Comparison of ENCODE assay signal across 9 cellular contexts in the genomic region with DNA sequence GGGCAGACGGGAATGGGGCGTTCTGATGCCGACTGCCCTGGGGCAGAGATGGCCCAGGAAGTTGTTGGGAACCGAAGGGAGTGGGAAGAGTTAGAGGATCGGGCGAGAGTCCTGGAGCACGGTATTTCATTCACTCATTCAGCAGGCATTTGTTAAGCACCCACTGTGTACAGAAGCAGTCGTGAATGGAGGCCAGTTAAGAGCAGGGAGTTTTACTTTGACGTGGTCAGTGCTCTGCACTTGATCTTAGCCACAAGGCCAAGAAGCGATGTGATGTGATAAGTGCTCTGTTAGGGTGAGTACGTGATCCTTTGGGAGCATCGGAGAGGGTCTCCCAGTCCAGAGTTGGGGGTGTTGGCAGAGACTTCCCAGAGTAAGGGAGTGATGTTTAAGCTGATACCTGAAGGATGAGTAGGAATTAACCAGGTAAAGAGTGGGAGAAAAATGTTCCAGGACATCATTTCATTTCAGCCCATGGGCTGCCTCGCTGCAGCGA. TPM values are rescaled to one million over a fixed set of nuclear protein-coding genes. Genes with fewer than 3 reads are reported as not detected.
DNase-seq lines count a peak whose midpoint lies in the region; ATAC-seq and TF ChIP-seq lines count a peak whose summit lies in the region.
"Had no signal": no experiment of that assay in that cellular context is flagged by ENCODE, and none has a peak within 500 bp of the region (broad histone marks: within the 10 kb centered on the region; RNA-seq: fewer than 3 reads in every experiment).

No MANE protein-coding gene starts in this region.

- no peaks in the 10 kb centered on the region for H3K9me3 ChIP-seq in adrenal gland (replicated peaks in 1 of 3)

- H3K27ac ChIP-seq in adrenal gland (peak overlapping the region in 3 of 5 donors; percentile 80 to 98 (median 92)), mesendoderm (ENCODE audit: low read depth, low read length) (no peak overlapping the region)

- peaks cover 0 to 10% of the 10 kb centered on the region in 2 donors for H3K36me3 ChIP-seq in adrenal gland (replicated peaks in 1 of 2)
- H3K36me3 ChIP-seq in mesendoderm (ENCODE audit: control insufficient read depth, insufficient read depth, low read length), result no peaks in the 10 kb centered on the region

- no peak overlapping the region for H2AK5ac ChIP-seq in mesendoderm (ENCODE audit: low read length)

- H4K5ac ChIP-seq in mesendoderm (ENCODE audit: low read length), result no peak overlapping the region

- H3K4ac ChIP-seq in mesendoderm (ENCODE audit: low read depth, low read length), result no peak overlapping the region

- H2BK5ac ChIP-seq in mesendoderm (ENCODE audit: low read length), result no peak overlapping the region

- WGBS in adrenal gland, 4 donors, result 23 to 29% (median 27%) methylated on average over 14 of the region's 14 CpGs
- WGBS in mesendoderm (ENCODE audit: extremely low coverage, insufficient coverage, low lambda C conversion rate), result no CpG with 5 or more reads among the region's 14 CpGs

- no peak overlapping the region for H3K23ac ChIP-seq in mesendoderm (ENCODE audit: low read length)

- ATAC-seq in GM18517 (IDR thresholded peaks at IDR 0.05; ENCODE audit: unreplicated experiment) (peak; percentile 16), HG02973 (IDR thresholded peaks at IDR 0.05; ENCODE audit: unreplicated experiment) (peak; percentile 15)

- H3K79me1 ChIP-seq in mesendoderm (ENCODE audit: low read length), result peaks cover 18% of the 10 kb centered on the region

- peak overlapping the region in 3 of 4 donors; percentile 56 to 95 (median 92) for H3K4me3 ChIP-seq in adrenal gland
- peak overlapping the region; percentile 77 for H3K4me3 ChIP-seq in mesendoderm (ENCODE audit: low read length)

- DNase-seq in adrenal gland (no peak), mesendoderm (no peak), UCSD-AML1 (lab: John Stamatoyannopoulos, UW; ENCODE audit: unreplicated experiment) (no peak), SK-N-DZ (ENCODE audit: low spot score) (no peak), retina (no peak), iPS-NIHi11 (ENCODE audit: low spot score) (no peak)

- H3K56ac ChIP-seq in mesendoderm (ENCODE audit: low read length), result peak overlapping the region; percentile 95

- peak overlapping the region; percentile 70 for H3K4me2 ChIP-seq in mesendoderm (ENCODE audit: low read length)

- H3K4me1 ChIP-seq in adrenal gland (replicated peaks in 1 of 2), result peaks cover 8 to 24% of the 10 kb centered on the region in 2 donors
- peaks cover 2% of the 10 kb centered on the region for H3K4me1 ChIP-seq in mesendoderm (ENCODE audit: control insufficient read depth, low read depth, low read length)

- intact Hi-C loops in adrenal gland (cut with DNase I), result loop anchor here in 1 of 2 donors (10.0 kb wide), 1 partner anchor 163 kb away; a partner anchor contains a TSS

- no peaks in the 10 kb centered on the region for H3K27me3 ChIP-seq in adrenal gland
- no peaks in the 10 kb centered on the region for H3K27me3 ChIP-seq in mesendoderm (ENCODE audit: insufficient read depth, low read length, poor library complexity)

- no peak overlapping the region for H3K18ac ChIP-seq in mesendoderm (ENCODE audit: low read length)

- TF ChIP-seq CTCF in adrenal gland (IDR thresholded peaks at IDR 0.05), result no peak

- no peak overlapping the region for H2BK120ac ChIP-seq in mesendoderm (ENCODE audit: low read depth, low read length)

- H3K9ac ChIP-seq in mesendoderm (ENCODE audit: low read length), result peak overlapping the region; percentile 87

- H4K8ac ChIP-seq in mesendoderm (ENCODE audit: low read depth, low read length), result no peak overlapping the region

- H2BK15ac ChIP-seq in mesendoderm (replicated peaks; ENCODE audit: low read depth), result no peak overlapping the region

- no peak for TF ChIP-seq POLR2A in adrenal gland (IDR thresholded peaks at IDR 0.05)

- H3K79me2 ChIP-seq in mesendoderm (ENCODE audit: control insufficient read depth, insufficient read depth, low read length), result peaks cover 13% of the 10 kb centered on the region

RNA-seq across cellular contexts. Expression of a gene that starts 0.9 kb away (rescaled TPM):
- 10 to 100 TPM; 26.7 to 45.3 (median 32.4) TPM for total RNA-seq in adrenal gland
- polyA plus RNA-seq in adrenal gland, result 10 to 100 TPM; 23.6 to 39.3 (median 31.7) TPM
- polyA plus RNA-seq in mesendoderm (2013, experiment 1 of 2), result 9.5 TPM
- 8.5 TPM for polyA plus RNA-seq in mesendoderm (2013, experiment 2 of 2)
- polyA plus RNA-seq in SK-N-DZ (2014; cell fraction: cytosol; rRNA removed), result 61.0 and 63.6 TPM in 2 replicates
- polyA plus RNA-seq in SK-N-DZ (2014; cell fraction: nucleus; rRNA removed), result 102 and 106 TPM in 2 replicates

RNA-seq across cellular contexts. Expression of a gene that starts 24.3 kb away (rescaled TPM):
- 10 to 100 TPM in 4 of 8 donors, 1 to 10 TPM in 4; 4.2 to 23.5 (median 10.2) TPM for total RNA-seq in adrenal gland
- 10 to 100 TPM in 2 of 3 donors, 1 to 10 TPM in 1; 6.3 to 11.7 (median 10.7) TPM for polyA plus RNA-seq in adrenal gland
- 23.5 TPM for polyA plus RNA-seq in mesendoderm (2013, experiment 1 of 2)
- 23.3 TPM for polyA plus RNA-seq in mesendoderm (2013, experiment 2 of 2)
- polyA plus RNA-seq in SK-N-DZ (2014; cell fraction: cytosol; rRNA removed), result 55.7 and 55.8 TPM in 2 replicates
- 24.1 and 40.1 TPM in 2 replicates for polyA plus RNA-seq in SK-N-DZ (2014; cell fraction: nucleus; rRNA removed)

RNA-seq across cellular contexts. Expression of a gene that starts 34.0 kb away (rescaled TPM):
- 10 to 100 TPM in 2 of 8 donors, 1 to 10 TPM in 3, under 1 TPM in 3; 0.32 to 12.9 (median 1.9) TPM for total RNA-seq in adrenal gland
- polyA plus RNA-seq in adrenal gland, result 10 to 100 TPM in 1 of 3 donors, 1 to 10 TPM in 2; 8.0 to 43.4 (median 8.7) TPM
- 0.98 TPM for polyA plus RNA-seq in mesendoderm (2013, experiment 1 of 2)
- 0.90 TPM for polyA plus RNA-seq in mesendoderm (2013, experiment 2 of 2)
- 0.55 and 1.4 TPM in 2 replicates for polyA plus RNA-seq in SK-N-DZ (2014; cell fraction: cytosol; rRNA removed)
- 0.33 and 0.44 TPM in 2 replicates for polyA plus RNA-seq in SK-N-DZ (2014; cell fraction: nucleus; rRNA removed)
- total RNA-seq: T-helper 2 cell treated with Interferon-gamma antibody and Interleukin-4, amounts not matched to agents 100 ng/mL and 5 ng/mL, for 36 hours had no signal

RNA-seq across cellular contexts. Expression of a gene that starts 50.8 kb away (rescaled TPM):
- 10 to 100 TPM; 13.1 to 73.6 (median 26.1) TPM for total RNA-seq in adrenal gland
- polyA plus RNA-seq in adrenal gland, result 10 to 100 TPM; 15.4 to 19.7 (median 15.7) TPM
- 3.3 TPM for polyA plus RNA-seq in mesendoderm (2013, experiment 1 of 2)
- polyA plus RNA-seq in mesendoderm (2013, experiment 2 of 2), result 2.9 TPM
- 8.0 and 9.5 TPM in 2 replicates for polyA plus RNA-seq in SK-N-DZ (2014; cell fraction: cytosol; rRNA removed)
- polyA plus RNA-seq in SK-N-DZ (2014; cell fraction: nucleus; rRNA removed), result 6.8 and 8.0 TPM in 2 replicates
